In genomic region chr22:22166941-22167713, GRCh38 we compare ENCODE assay signal across 1 cellular context.
TF ChIP-seq lines count a peak whose summit lies in the region.

No MANE protein-coding gene starts in this region.

TF ChIP-seq in GM12878, 131 proteins besides CTCF, POLR2A, EP300 and RAD21 (continued from another document):
- TF ChIP-seq CUX1 (IDR thresholded peaks at IDR 0.05; ENCODE audit: insufficient replicate concordance, low read depth, low read length), result no peak
- TF ChIP-seq MEF2A (IDR thresholded peaks at IDR 0.05; ENCODE audit: insufficient read depth, low read depth, low read length), result no peak
- no peak for TF ChIP-seq CREM (IDR thresholded peaks at IDR 0.05; ENCODE audit: low read depth)
- TF ChIP-seq SP1 (IDR thresholded peaks at IDR 0.05; ENCODE audit: low read depth, low read length), result no peak
- no peak for TF ChIP-seq NR2C1 (IDR thresholded peaks at IDR 0.05)
- TF ChIP-seq ZSCAN29 (IDR thresholded peaks at IDR 0.05), result no peak
- no peak for TF ChIP-seq FOXK2 (IDR thresholded peaks at IDR 0.05)
- no peak for TF ChIP-seq ZBTB40 (IDR thresholded peaks at IDR 0.05; ENCODE audit: borderline replicate concordance)
- no peak for TF ChIP-seq SREBF2 (IDR thresholded peaks at IDR 0.05; ENCODE audit: low read length)
- TF ChIP-seq CBX3 (IDR thresholded peaks at IDR 0.05; ENCODE audit: borderline replicate concordance, low read depth), result no peak
- TF ChIP-seq IKZF1 (conservative IDR thresholded peaks at IDR 0.05), result no peak
